ENCODE assay signal across 8 cellular contexts in the genomic region with DNA sequence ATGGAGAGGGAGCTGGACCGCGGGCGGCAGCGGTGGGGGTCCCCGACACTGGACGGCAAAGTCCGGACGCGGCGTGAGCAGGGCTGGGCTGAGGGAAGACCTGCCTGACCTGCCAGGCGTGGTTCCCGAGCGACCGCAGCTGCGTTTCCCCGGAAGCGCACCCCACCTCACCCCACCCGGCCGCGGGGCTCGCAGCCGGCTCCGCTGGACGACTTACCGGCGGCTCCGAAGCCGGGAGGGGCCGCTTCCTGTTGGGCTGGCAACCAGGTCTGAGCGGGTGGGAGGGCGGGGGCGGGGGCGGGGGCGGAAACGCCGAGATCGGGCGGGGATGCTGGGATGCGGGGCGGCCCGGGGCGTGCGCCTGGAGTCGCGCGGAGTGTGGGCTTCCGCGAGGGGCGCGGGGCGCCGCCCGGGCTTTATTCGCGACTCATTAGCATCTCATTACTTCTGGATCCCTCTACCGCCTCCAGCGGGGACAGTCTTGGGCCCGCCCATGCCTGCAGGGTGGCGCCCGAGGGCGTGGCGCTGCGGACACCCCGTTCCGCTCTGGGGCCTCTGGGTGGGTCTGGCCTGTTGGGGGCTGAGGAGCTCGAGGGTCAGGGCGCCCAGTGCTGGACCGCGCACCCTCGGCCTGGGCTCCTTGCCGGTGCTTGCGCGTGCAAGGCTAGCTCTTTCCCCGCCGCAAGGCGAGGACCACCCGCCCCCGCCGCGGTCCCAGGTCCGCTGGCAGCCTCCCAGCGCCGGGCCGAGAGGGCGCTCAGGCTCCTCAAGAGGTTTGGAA. TPM values are rescaled to one million over a fixed set of nuclear protein-coding genes. Genes with fewer than 3 reads are reported as not detected.
DNase-seq lines count a peak whose midpoint lies in the region; ATAC-seq and TF ChIP-seq lines count a peak whose summit lies in the region.

A gene with protein sequence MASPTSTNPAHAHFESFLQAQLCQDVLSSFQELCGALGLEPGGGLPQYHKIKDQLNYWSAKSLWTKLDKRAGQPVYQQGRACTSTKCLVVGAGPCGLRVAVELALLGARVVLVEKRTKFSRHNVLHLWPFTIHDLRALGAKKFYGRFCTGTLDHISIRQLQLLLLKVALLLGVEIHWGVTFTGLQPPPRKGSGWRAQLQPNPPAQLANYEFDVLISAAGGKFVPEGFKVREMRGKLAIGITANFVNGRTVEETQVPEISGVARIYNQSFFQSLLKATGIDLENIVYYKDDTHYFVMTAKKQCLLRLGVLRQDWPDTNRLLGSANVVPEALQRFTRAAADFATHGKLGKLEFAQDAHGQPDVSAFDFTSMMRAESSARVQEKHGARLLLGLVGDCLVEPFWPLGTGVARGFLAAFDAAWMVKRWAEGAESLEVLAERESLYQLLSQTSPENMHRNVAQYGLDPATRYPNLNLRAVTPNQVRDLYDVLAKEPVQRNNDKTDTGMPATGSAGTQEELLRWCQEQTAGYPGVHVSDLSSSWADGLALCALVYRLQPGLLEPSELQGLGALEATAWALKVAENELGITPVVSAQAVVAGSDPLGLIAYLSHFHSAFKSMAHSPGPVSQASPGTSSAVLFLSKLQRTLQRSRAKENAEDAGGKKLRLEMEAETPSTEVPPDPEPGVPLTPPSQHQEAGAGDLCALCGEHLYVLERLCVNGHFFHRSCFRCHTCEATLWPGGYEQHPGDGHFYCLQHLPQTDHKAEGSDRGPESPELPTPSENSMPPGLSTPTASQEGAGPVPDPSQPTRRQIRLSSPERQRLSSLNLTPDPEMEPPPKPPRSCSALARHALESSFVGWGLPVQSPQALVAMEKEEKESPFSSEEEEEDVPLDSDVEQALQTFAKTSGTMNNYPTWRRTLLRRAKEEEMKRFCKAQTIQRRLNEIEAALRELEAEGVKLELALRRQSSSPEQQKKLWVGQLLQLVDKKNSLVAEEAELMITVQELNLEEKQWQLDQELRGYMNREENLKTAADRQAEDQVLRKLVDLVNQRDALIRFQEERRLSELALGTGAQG (minus strand): TSS at position 271 of the 781 bp plus-strand sequence. CDS start 1,576 bp downstream, outside the sequence.

- WGBS in adipose tissue, 3 donors: 0 to 1% (median 0%) methylated on average over 58 to 85 of the region's 85 CpGs
- 0 to 1% (median 0%) methylated on average over 36 to 85 of the region's 85 CpGs for WGBS in psoas muscle, 3 donors

- H3K27ac ChIP-seq in SU-DHL-6 (ENCODE audit: low read depth, low read length) (peak within 1 kb of the TSS; percentile 92), adipose tissue (ENCODE audit: low read depth, low read length) (no peak within 1 kb of the TSS), psoas muscle (peak within 1 kb of the TSS; percentile 83)

- peaks cover 25% of the 10 kb centered on the region for H3K4me1 ChIP-seq in psoas muscle

- H3K4me2 ChIP-seq in SU-DHL-6 (ENCODE audit: low read depth, low read length, poor library complexity, severe bottlenecking): peak within 1 kb of the TSS; percentile 63

- peak; percentile 16 for TF ChIP-seq CTCF in GM06990 (IDR thresholded peaks at IDR 0.05; ENCODE audit: insufficient read depth, low read length, poor library complexity, severe bottlenecking)
- no peak for TF ChIP-seq CTCF in SU-DHL-6 (IDR thresholded peaks at IDR 0.05; ENCODE audit: insufficient read depth, low read length, poor library complexity, severe bottlenecking)
- peak; percentile 35 for TF ChIP-seq CTCF in psoas muscle (IDR thresholded peaks at IDR 0.05)

- H2AFZ ChIP-seq in SU-DHL-6 (ENCODE audit: low read depth, low read length, severe bottlenecking): peak within 1 kb of the TSS; percentile 43

- peaks cover 7% of the 10 kb centered on the region; the same call in 1 of the 2 replicates for H3K79me2 ChIP-seq in SU-DHL-6 (ENCODE audit: insufficient read depth, low read length)

- H3K9me2 ChIP-seq in SU-DHL-6 (replicated peaks; ENCODE audit: insufficient read depth, low read length): no peaks in the 10 kb centered on the region

- peaks cover 42% of the 10 kb centered on the region for H3F3A ChIP-seq in SU-DHL-6 (ENCODE audit: insufficient read depth)

- peak; percentile 48 for ATAC-seq in GM21723 (IDR thresholded peaks at IDR 0.05; ENCODE audit: unreplicated experiment)
- ATAC-seq in left cardiac atrium: peak; percentile 76 to 82
- ATAC-seq in psoas muscle: peak; percentile 70 to 79 (median 78)

- no peaks in the 10 kb centered on the region for H4K20me1 ChIP-seq in SU-DHL-6 (ENCODE audit: low read depth, low read length)

- H3K36me3 ChIP-seq in GM06990 (ENCODE audit: control insufficient read depth, insufficient read depth, low read length) (peaks cover 16% of the 10 kb centered on the region), SU-DHL-6 (ENCODE audit: low read length) (no peaks in the 10 kb centered on the region; the same call in 1 of the 2 replicates), psoas muscle (ENCODE audit: insufficient read depth in 1 of 2, low read depth in 1 of 2) (no peaks in the 10 kb centered on the region)

- DNase-seq in GM06990 (ENCODE audit: extremely low read depth, insufficient read length) (peak; percentile 95), KG1 (lab: John Stamatoyannopoulos, UW) (peak; percentile 41), left cardiac atrium (peak; percentile 82), psoas muscle (peak; percentile 76 to 85), middle frontal gyrus (ENCODE audit: extremely low spot score, low spot score) (no peak)

- H3K4me3 ChIP-seq in GM06990 (replicated peaks; ENCODE audit: low read depth, low read length) (peak within 1 kb of the TSS; percentile 93), SU-DHL-6 (ENCODE audit: insufficient read depth, low read length, poor library complexity, severe bottlenecking) (peak within 1 kb of the TSS; percentile 94), psoas muscle (peak within 1 kb of the TSS; percentile 93)

- intact Hi-C loops in left cardiac atrium (cut with DNase I) (no loop called here), psoas muscle (cut with DNase I) (no loop called here)

- H3K9ac ChIP-seq in SU-DHL-6 (ENCODE audit: low read length): peak within 1 kb of the TSS; percentile 97

- H3K27me3 ChIP-seq in GM06990 (replicated peaks; ENCODE audit: control insufficient read depth, insufficient read depth, low read length) (no peaks in the 10 kb centered on the region), SU-DHL-6 (ENCODE audit: low read length) (no peaks in the 10 kb centered on the region), psoas muscle (ENCODE audit: insufficient read depth in 3 of 3, low read length in 2 of 3) (no peaks in the 10 kb centered on the region)

- H3K9me3 ChIP-seq in SU-DHL-6 (ENCODE audit: insufficient read depth, low read length) (no peaks in the 10 kb centered on the region), psoas muscle (no peaks in the 10 kb centered on the region)

RNA-seq across cellular contexts. Expression of the gene that starts here (rescaled TPM):
- polyA plus RNA-seq in adipose tissue (10 to 100 TPM in 2 of 3 donors, 1 to 10 TPM in 1; 6.8 to 30.3 (median 21.2) TPM), psoas muscle (1 to 10 TPM; 5.0 to 9.4 (median 9.3) TPM)
- total RNA-seq in left cardiac atrium (1 to 10 TPM; 9.8 to 9.9 TPM), psoas muscle (1 to 10 TPM; 3.1 to 7.0 (median 6.0) TPM)
